ENCODE assay signal across 34 cellular contexts in the genomic region with DNA sequence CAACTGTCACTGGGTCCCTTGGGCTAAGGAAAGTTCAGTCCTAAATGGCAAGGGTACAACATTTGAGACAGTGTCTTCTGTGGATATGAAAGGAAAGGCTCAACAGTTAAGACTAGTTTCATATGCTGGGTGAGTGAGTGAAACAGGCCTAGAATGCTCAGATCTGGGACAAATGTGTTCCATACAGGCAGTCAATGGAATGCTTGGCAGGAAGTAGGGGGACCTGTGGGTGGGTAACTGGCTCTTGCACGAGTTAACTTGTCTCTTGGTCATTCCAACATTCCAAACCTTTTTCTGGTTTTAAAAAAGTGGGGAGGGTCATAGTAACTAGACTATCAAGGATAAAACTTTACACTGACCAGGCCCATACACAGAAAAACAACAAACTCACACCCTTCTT. TPM values are rescaled to one million over a fixed set of nuclear protein-coding genes. Genes with fewer than 3 reads are reported as not detected.
"Had no signal": no experiment of that assay in that cellular context is flagged by ENCODE, and none has a peak within 500 bp of the region (broad histone marks: within the 10 kb centered on the region; RNA-seq: fewer than 3 reads in every experiment).

No MANE protein-coding gene starts in this region.

- H3K79me2 ChIP-seq: parathyroid adenoma had no signal

- FAIRE-seq: endothelial cell of umbilical vein, keratinocyte had no signal

- H3K27ac Mint-ChIP-seq: memory B cell; natural killer cell treated with Interleukin-12 subunit alpha and Interleukin-12 subunit beta and Interleukin-15 and Interleukin-18, amount 100 ng/mL, for 72 hours; progenitor cell of endocrine pancreas had no signal

- H3K4me1 Mint-ChIP-seq: neural crest cell had no signal

- H3K9me3 Mint-ChIP-seq: memory B cell; naive B cell; natural killer cell treated with Interleukin-12 subunit alpha and Interleukin-12 subunit beta and Interleukin-15 and Interleukin-18, amount 100 ng/mL, for 72 hours; neural crest cell had no signal

- H3K27me3 ChIP-seq: esophagus squamous epithelium, gastrocnemius medialis, neutrophil, right lobe of liver, stomach, thyroid gland had no signal

- H3K4me3 ChIP-seq: coronary artery, esophagus squamous epithelium, gastrocnemius medialis, lower lobe of right lung, right lobe of liver, smooth muscle cell, stomach, thyroid gland had no signal

- ATAC-seq: gastrocnemius medialis; left ventricle myocardium superior; lower lobe of right lung; natural killer cell treated with Interleukin-12 subunit alpha and Interleukin-12 subunit beta and Interleukin-15 and Interleukin-18, amount 100 ng/mL, for 72 hours; right lobe of liver had no signal

- H3K4me1 ChIP-seq: esophagus squamous epithelium, gastrocnemius medialis, lower lobe of right lung, parathyroid adenoma, right lobe of liver, stomach, thyroid gland had no signal

- H2AFZ ChIP-seq: parathyroid adenoma had no signal

- DNase-seq: dermis blood vessel endothelial cell; effector memory CD4-positive, alpha-beta T cell; esophagus squamous epithelium; gastrocnemius medialis; head of caudate nucleus; left ventricle myocardium superior; lower lobe of right lung; naive B cell; right lobe of liver; stimulated activated CD4-positive, alpha-beta T cell treated with anti-CD3 and anti-CD28 coated beads, Interleukin-12 subunit alpha, Interleukin-12 subunit beta, amount 100 ng/mL, for 4 hours; stimulated activated CD4-positive, alpha-beta T cell treated with anti-CD3 and anti-CD28 coated beads, Interleukin-1b, Interleukin-23, amount 100 ng/mL, for 48 hours; stimulated activated CD4-positive, alpha-beta T cell treated with anti-CD3 and anti-CD28 coated beads, Interleukin-4, amount 100 ng/mL, for 1 hour; stimulated activated CD8-positive, alpha-beta memory T cell treated with anti-CD3 and anti-CD28 coated beads, Interleukin-4, amount 100 ng/mL, for 48 hours; stimulated activated naive CD4-positive, alpha-beta T cell treated with Interleukin-2 at 50 U/mL for 16 hours; stomach; thyroid gland; trophoblast cell had no signal

- H3K27ac ChIP-seq: coronary artery, esophagus squamous epithelium, gastrocnemius medialis, lower lobe of right lung, parathyroid adenoma, right lobe of liver, stomach, thyroid gland had no signal

- H3K4me2 ChIP-seq: smooth muscle cell had no signal

- H3K9me3 ChIP-seq: esophagus squamous epithelium, gastrocnemius medialis, lower lobe of right lung, neutrophil, right lobe of liver, stomach, thyroid gland had no signal

- H3K9ac ChIP-seq: parathyroid adenoma had no signal

- H3K27me3 Mint-ChIP-seq: memory B cell; naive B cell; natural killer cell treated with Interleukin-12 subunit alpha and Interleukin-12 subunit beta and Interleukin-15 and Interleukin-18, amount 100 ng/mL, for 72 hours had no signal

- H3K4me3 Mint-ChIP-seq: memory B cell; naive B cell; natural killer cell treated with Interleukin-12 subunit alpha and Interleukin-12 subunit beta and Interleukin-15 and Interleukin-18, amount 100 ng/mL, for 72 hours; neural crest cell had no signal

RNA-seq across cellular contexts. Expression of gene ADAM30, which starts 17.8 kb away (rescaled TPM):
- total RNA-seq: dermis blood vessel endothelial cell; endothelial cell of umbilical vein; epithelial cell of proximal tubule; esophagus squamous epithelium; gastrocnemius medialis; glomerular endothelial cell; left ventricle myocardium superior; lower lobe of right lung; mononuclear cell; natural killer cell treated with Interleukin-12 subunit alpha and Interleukin-12 subunit beta and Interleukin-15 and Interleukin-18, amount 100 ng/mL, for 72 hours; neural crest cell; omental fat pad; progenitor cell of endocrine pancreas; right lobe of liver; smooth muscle cell; stomach; subcutaneous adipose tissue; temporal lobe; ureter had no signal
- polyA plus RNA-seq: endothelial cell of umbilical vein, keratinocyte, smooth muscle cell, stomach had no signal
